In the genomic region with DNA sequence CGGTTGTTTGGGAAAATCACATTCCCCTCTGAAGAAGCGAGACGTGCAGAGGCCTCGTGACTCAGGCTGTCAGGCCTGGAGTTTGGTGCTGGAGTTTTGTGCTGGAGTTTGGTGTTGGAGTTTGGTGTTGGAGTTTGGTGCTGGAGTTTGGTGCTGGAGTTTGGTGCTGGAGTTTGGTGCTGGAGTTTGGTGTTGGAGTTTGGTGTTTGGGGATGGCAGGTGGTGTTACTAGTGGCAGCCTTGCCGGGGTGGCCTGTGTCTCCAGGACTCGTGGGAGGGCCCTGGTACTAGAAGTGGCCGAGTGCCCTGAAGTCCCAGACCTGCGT, we compare ENCODE assay signal across 9 cellular contexts. TPM values are rescaled to one million over a fixed set of nuclear protein-coding genes. Genes with fewer than 3 reads are reported as not detected.
DNase-seq lines count a peak whose midpoint lies in the region; ATAC-seq and TF ChIP-seq lines count a peak whose summit lies in the region.
"Had no signal": no experiment of that assay in that cellular context is flagged by ENCODE, and none has a peak within 500 bp of the region (broad histone marks: within the 10 kb centered on the region; RNA-seq: fewer than 3 reads in every experiment).

No MANE protein-coding gene starts in this region.

- no peak overlapping the region for H3K4me3 ChIP-seq in upper lobe of left lung

- peak overlapping the region in 2 of 4 donors; percentile 52 to 75 for H3K27ac ChIP-seq in upper lobe of left lung

- peak in 1 of 6 experiments; percentile 1 for TF ChIP-seq CTCF in upper lobe of left lung (IDR thresholded peaks at IDR 0.05)

- TF ChIP-seq EP300 in upper lobe of left lung (IDR thresholded peaks at IDR 0.05): no peak

- H3K9me3 ChIP-seq in upper lobe of left lung: no peaks in the 10 kb centered on the region
- H3K9me3 ChIP-seq: heart right ventricle had no signal

- no peak for TF ChIP-seq POLR2A in upper lobe of left lung (IDR thresholded peaks at IDR 0.05)

- no peak for DNase-seq in stimulated activated naive CD8-positive, alpha-beta T cell treated with anti-CD3 and anti-CD28 coated beads, Interleukin-15, Interleukin-2, amounts not matched to agents 100 U/mL and 50 U/mL, for 24 hours
- no peak for DNase-seq in activated naive CD8-positive, alpha-beta T cell treated with anti-CD3 and anti-CD28 coated beads for 36 hours
- DNase-seq in memory B cell (ENCODE audit: low spot score in 2 of 2) (no peak), upper lobe of left lung (no peak), SHP77 treated with DMSO at 0.1 percent for 48 hours (lab: John Stamatoyannopoulos, UW) (no peak), RKO (ENCODE audit: low spot score) (no peak)

- H3K4me1 ChIP-seq in upper lobe of left lung: peaks cover 39 to 54% (median 51%) of the 10 kb centered on the region in 4 donors

- no peaks in the 10 kb centered on the region for H3K27me3 ChIP-seq in upper lobe of left lung
- H3K27me3 ChIP-seq: heart right ventricle had no signal

- peak overlapping the region; percentile 77 for H3K27ac Mint-ChIP-seq in stimulated activated naive CD8-positive, alpha-beta T cell treated with anti-CD3 and anti-CD28 coated beads, Interleukin-15, Interleukin-2, amounts not matched to agents 100 ng/mL and 50 ng/mL, for 24 hours
- H3K27ac Mint-ChIP-seq in activated naive CD8-positive, alpha-beta T cell treated with anti-CD3 and anti-CD28 coated beads for 36 hours: peak overlapping the region; percentile 50
- peak overlapping the region; percentile 87 for H3K27ac Mint-ChIP-seq in memory B cell

- WGBS in upper lobe of left lung, 2 donors: 65 to 69% methylated on average over 7 to 8 of the region's 8 CpGs

- peaks cover 0 to 10% (median 3%) of the 10 kb centered on the region in 4 donors for H3K36me3 ChIP-seq in upper lobe of left lung

- H3K4me1 Mint-ChIP-seq in stimulated activated naive CD8-positive, alpha-beta T cell treated with anti-CD3 and anti-CD28 coated beads, Interleukin-15, Interleukin-2, amounts not matched to agents 100 ng/mL and 50 ng/mL, for 24 hours (ENCODE audit: low read depth): peaks cover 22% of the 10 kb centered on the region
- H3K4me1 Mint-ChIP-seq in activated naive CD8-positive, alpha-beta T cell treated with anti-CD3 and anti-CD28 coated beads for 36 hours: peaks cover 16% of the 10 kb centered on the region
- peaks cover 16% of the 10 kb centered on the region for H3K4me1 Mint-ChIP-seq in memory B cell

- no peak for ATAC-seq in stimulated activated naive CD8-positive, alpha-beta T cell treated with anti-CD3 and anti-CD28 coated beads, Interleukin-15, Interleukin-2, amounts not matched to agents 100 U/mL and 50 U/mL, for 24 hours
- ATAC-seq in memory B cell (ENCODE audit: low read depth) (no peak), upper lobe of left lung (ENCODE audit: low FRiP score in 2 of 2) (no peak), HG03520 (IDR thresholded peaks at IDR 0.05; ENCODE audit: unreplicated experiment) (no peak)

- no peaks in the 10 kb centered on the region for H3K36me3 Mint-ChIP-seq in stimulated activated naive CD8-positive, alpha-beta T cell treated with anti-CD3 and anti-CD28 coated beads, Interleukin-15, Interleukin-2, amounts not matched to agents 100 ng/mL and 50 ng/mL, for 24 hours (ENCODE audit: low read depth)
- peaks cover 3% of the 10 kb centered on the region for H3K36me3 Mint-ChIP-seq in activated naive CD8-positive, alpha-beta T cell treated with anti-CD3 and anti-CD28 coated beads for 36 hours
- H3K36me3 Mint-ChIP-seq in memory B cell: peaks cover 2% of the 10 kb centered on the region

- H3K27me3 Mint-ChIP-seq in stimulated activated naive CD8-positive, alpha-beta T cell treated with anti-CD3 and anti-CD28 coated beads, Interleukin-15, Interleukin-2, amounts not matched to agents 100 ng/mL and 50 ng/mL, for 24 hours: no peaks in the 10 kb centered on the region
- no peaks in the 10 kb centered on the region for H3K27me3 Mint-ChIP-seq in activated naive CD8-positive, alpha-beta T cell treated with anti-CD3 and anti-CD28 coated beads for 36 hours
- no peaks in the 10 kb centered on the region for H3K27me3 Mint-ChIP-seq in memory B cell

- no peaks in the 10 kb centered on the region for H3K9me3 Mint-ChIP-seq in stimulated activated naive CD8-positive, alpha-beta T cell treated with anti-CD3 and anti-CD28 coated beads, Interleukin-15, Interleukin-2, amounts not matched to agents 100 ng/mL and 50 ng/mL, for 24 hours
- H3K9me3 Mint-ChIP-seq in activated naive CD8-positive, alpha-beta T cell treated with anti-CD3 and anti-CD28 coated beads for 36 hours: no peaks in the 10 kb centered on the region
- no peaks in the 10 kb centered on the region for H3K9me3 Mint-ChIP-seq in memory B cell

- peak overlapping the region; percentile 60 for H3K4me3 Mint-ChIP-seq in stimulated activated naive CD8-positive, alpha-beta T cell treated with anti-CD3 and anti-CD28 coated beads, Interleukin-15, Interleukin-2, amounts not matched to agents 100 ng/mL and 50 ng/mL, for 24 hours
- peak overlapping the region; percentile 55 for H3K4me3 Mint-ChIP-seq in activated naive CD8-positive, alpha-beta T cell treated with anti-CD3 and anti-CD28 coated beads for 36 hours
- H3K4me3 Mint-ChIP-seq in memory B cell: peak overlapping the region; percentile 74

RNA-seq across cellular contexts. Expression of a gene that starts 12.6 kb away (rescaled TPM):
- 10 to 100 TPM; 21.1 to 23.0 TPM for total RNA-seq in activated naive CD8-positive, alpha-beta T cell treated with anti-CD3 and anti-CD28 coated beads for 36 hours
- total RNA-seq in upper lobe of left lung: 10 to 100 TPM; 25.9 to 49.6 (median 37.2) TPM

RNA-seq across cellular contexts. Expression of a gene that starts 16.4 kb away (rescaled TPM):
- total RNA-seq in activated naive CD8-positive, alpha-beta T cell treated with anti-CD3 and anti-CD28 coated beads for 36 hours: not detected
- total RNA-seq in upper lobe of left lung: not detected

RNA-seq across cellular contexts. Expression of a gene that starts 26.3 kb away (rescaled TPM):
- total RNA-seq in activated naive CD8-positive, alpha-beta T cell treated with anti-CD3 and anti-CD28 coated beads for 36 hours: 100 to 1,000 TPM; 124 to 125 TPM
- total RNA-seq in upper lobe of left lung: 100 to 1,000 TPM in 4 of 6 donors, 10 to 100 TPM in 2; 84.9 to 332 (median 164) TPM

RNA-seq across cellular contexts. Expression of a gene that starts 27.6 kb away (rescaled TPM):
- total RNA-seq in activated naive CD8-positive, alpha-beta T cell treated with anti-CD3 and anti-CD28 coated beads for 36 hours: 10 to 100 TPM; 24.0 to 26.5 TPM
- total RNA-seq in upper lobe of left lung: 1 to 10 TPM in 4 of 6 donors, under 1 TPM in 1, not detected in 1; 0.61 to 2.7 (median 1.7) TPM

RNA-seq across cellular contexts. Expression of a gene that starts 32.7 kb away (rescaled TPM):
- 10 to 100 TPM; 34.6 to 35.4 TPM for total RNA-seq in activated naive CD8-positive, alpha-beta T cell treated with anti-CD3 and anti-CD28 coated beads for 36 hours
- 100 to 1,000 TPM in 1 of 6 donors, 10 to 100 TPM in 5; 33.0 to 126 (median 68.4) TPM for total RNA-seq in upper lobe of left lung
